Comparison of ENCODE assay signal across 8 cellular contexts in the genomic region with DNA sequence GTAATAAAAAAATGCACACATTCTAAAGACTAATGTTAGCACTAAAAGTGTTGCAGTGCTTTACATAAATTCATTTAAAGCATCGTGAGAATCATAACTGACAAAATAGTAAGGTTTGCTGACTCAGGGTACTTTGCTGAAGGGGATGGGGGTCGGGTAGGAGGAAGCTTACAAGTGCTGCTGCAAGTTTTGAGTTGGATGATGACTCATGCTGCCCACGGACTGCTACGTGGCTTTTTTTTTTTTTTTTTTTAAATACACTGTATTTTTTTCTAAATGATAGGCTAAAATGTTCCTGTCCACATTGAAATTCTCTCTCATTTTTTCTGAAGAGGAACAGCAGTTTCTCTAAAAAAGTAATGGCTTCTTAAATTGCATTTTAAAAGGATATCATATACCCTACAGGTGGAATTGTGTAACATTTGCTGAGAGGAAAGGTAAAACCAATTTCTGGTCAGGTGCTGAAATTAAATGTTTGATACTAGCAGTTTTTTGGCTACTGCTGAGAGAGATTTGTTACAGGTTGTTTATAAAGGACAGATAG. TPM values are rescaled to one million over a fixed set of nuclear protein-coding genes. Genes with fewer than 3 reads are reported as not detected.
DNase-seq lines count a peak whose midpoint lies in the region; ATAC-seq and TF ChIP-seq lines count a peak whose summit lies in the region.

No MANE protein-coding gene starts in this region.

- no peak overlapping the region for H2BK12ac ChIP-seq in H9 (ENCODE audit: insufficient read length, low read depth, low read length)

- H3K18ac ChIP-seq in H9 (ENCODE audit: insufficient read length, low read depth, low read length) = no peak overlapping the region

- TF ChIP-seq CTCF in BE2C (IDR thresholded peaks at IDR 0.05; ENCODE audit: low read depth, low read length) (no peak), H9 (conservative IDR thresholded peaks at IDR 0.05) (peak; percentile 35; the same call in 2 of the 3 replicates), gastroesophageal sphincter (IDR thresholded peaks at IDR 0.05) (no peak), psoas muscle (IDR thresholded peaks at IDR 0.05) (no peak), uterus (IDR thresholded peaks at IDR 0.05) (no peak)

- intact Hi-C loops in psoas muscle (cut with DNase I) (loop anchor here (5.0 to 10.0 kb wide), 2 partner anchors 54 to 56 kb away; no protein-coding TSS in a partner anchor), uterus (cut with DNase I; ENCODE audit: low total_unique reads) (no loop called here)

- H2BK120ac ChIP-seq in H9 (ENCODE audit: low read depth, low read length, poor library complexity, severe bottlenecking) = no peak overlapping the region

- H3K23me2 ChIP-seq in H9 (ENCODE audit: insufficient read length, low read depth, low read length, poor library complexity, severe bottlenecking) = peaks cover 6% of the 10 kb centered on the region

- H3K79me1 ChIP-seq in H9 (ENCODE audit: insufficient read depth, low read depth, low read length, poor library complexity, severe bottlenecking) = peaks cover 7% of the 10 kb centered on the region

- no peak for ATAC-seq in gastroesophageal sphincter
- peak in 2 of 4 donors; percentile 31 to 57 for ATAC-seq in psoas muscle
- ATAC-seq in HG02623 (IDR thresholded peaks at IDR 0.05; ENCODE audit: unreplicated experiment) = no peak

- H3K9me3 ChIP-seq in BE2C (no peaks in the 10 kb centered on the region), H9 (ENCODE audit: control insufficient read depth, low read depth, low read length) (no peaks in the 10 kb centered on the region), gastroesophageal sphincter (no peaks in the 10 kb centered on the region), psoas muscle (no peaks in the 10 kb centered on the region), uterus (no peaks in the 10 kb centered on the region)

- H3K27ac Mint-ChIP-seq in H9 = peak overlapping the region; percentile 22 to 66 (median 52); a peak in 4 of 7 replicates

- no peak overlapping the region for H3K56ac ChIP-seq in H9 (ENCODE audit: insufficient read length, low read depth, low read length)

- no peaks in the 10 kb centered on the region for H4K20me1 ChIP-seq in H9 (ENCODE audit: control insufficient read depth, insufficient read depth, insufficient read length)

- H3K27me3 ChIP-seq in BE2C = no peaks in the 10 kb centered on the region
- H3K27me3 ChIP-seq in H9 (ENCODE audit: insufficient read depth, low read length) = no peaks in the 10 kb centered on the region
- H3K27me3 ChIP-seq in gastroesophageal sphincter = no peaks in the 10 kb centered on the region
- H3K27me3 ChIP-seq in psoas muscle (ENCODE audit: insufficient read depth in 3 of 3, low read length in 2 of 3) = no peaks in the 10 kb centered on the region
- no peaks in the 10 kb centered on the region for H3K27me3 ChIP-seq in uterus

- WGBS in H9 (ENCODE audit: extremely low coverage, insufficient read length, low lambda C conversion rate) = no CpG with 5 or more reads among the region's 4 CpGs
- WGBS in gastroesophageal sphincter (ENCODE audit: low coverage in 1 of 2), 2 donors = 0 to 2% methylated on average over 4 of the region's 4 CpGs
- 0 to 1% (median 0%) methylated on average over 4 of the region's 4 CpGs for WGBS in psoas muscle, 3 donors

- peaks cover 1% of the 10 kb centered on the region; the same call in 1 of the 2 replicates for H3K27me3 Mint-ChIP-seq in H9 (ENCODE audit: low read depth)

- no peak overlapping the region for H3K14ac ChIP-seq in H9 (ENCODE audit: insufficient read depth, low read length)

- H3K4ac ChIP-seq in H9 (ENCODE audit: low read depth, low read length) = no peak overlapping the region

- H2AK5ac ChIP-seq in H9 (ENCODE audit: insufficient read length, low read length) = no peak overlapping the region

- peak overlapping the region; percentile 99 for H3K4me2 ChIP-seq in H9 (ENCODE audit: insufficient read depth, insufficient read length, low read length)

- DNase-seq in BE2C (peak; percentile 47), H9 (no peak), RPMI7951 (ENCODE audit: low read depth) (peak; percentile 94), psoas muscle (no peak), uterus (peak in 1 of 2 donors; percentile 70)
- peak; percentile 39 for DNase-seq in activated effector memory CD4-positive, alpha-beta T cell treated with Interleukin-2 at 50 U/mL for 16 hours

- H3K27ac ChIP-seq in H9 (ENCODE audit: insufficient read length, low read depth, low read length) (no peak overlapping the region), gastroesophageal sphincter (peak overlapping the region; percentile 96 to 99 (median 98)), psoas muscle (peak overlapping the region; percentile 83), uterus (peak overlapping the region; percentile 93 to 99)

- H2BK15ac ChIP-seq in H9 (ENCODE audit: low read depth, low read length) = no peak overlapping the region

- peak overlapping the region; percentile 99 for H3K4me3 ChIP-seq in BE2C (ENCODE audit: low read depth, low read length)
- H3K4me3 ChIP-seq in gastroesophageal sphincter = peak overlapping the region in 1 of 2 donors; percentile 76
- peak overlapping the region; percentile 65 for H3K4me3 ChIP-seq in psoas muscle
- H3K4me3 ChIP-seq in uterus = peak overlapping the region; percentile 47 to 63

- H3K23ac ChIP-seq in H9 (ENCODE audit: insufficient read length, low read depth, low read length) = no peak overlapping the region

- H3K9me3 Mint-ChIP-seq in H9 = peaks cover 4 to 5% of the 10 kb centered on the region in 2 experiments; a peak in 2 of 5 replicates

- H3T11ph ChIP-seq in H9 (ENCODE audit: low read length) = no peak overlapping the region

- peak overlapping the region; percentile 80 to 89 for H3K4me3 Mint-ChIP-seq in H9

- H4K91ac ChIP-seq in H9 (ENCODE audit: insufficient read length, low read depth, low read length) = no peak overlapping the region

- peak overlapping the region; percentile 55 for H3K9ac ChIP-seq in H9 (ENCODE audit: extremely low read depth, insufficient read length, low read length)

- TF ChIP-seq POLR2A in gastroesophageal sphincter (IDR thresholded peaks at IDR 0.05) (no peak), uterus (IDR thresholded peaks at IDR 0.05) (no peak)

- no peak overlapping the region for H4K8ac ChIP-seq in H9 (replicated peaks; ENCODE audit: insufficient read length, low read depth, low read length)

- no peaks in the 10 kb centered on the region for H3K4me1 ChIP-seq in BE2C
- no peaks in the 10 kb centered on the region; the same call in 1 of the 2 replicates for H3K4me1 ChIP-seq in H9 (ENCODE audit: insufficient read depth, low read length)
- H3K4me1 ChIP-seq in gastroesophageal sphincter = peaks cover 0 to 41% (median 8%) of the 10 kb centered on the region in 3 donors
- peaks cover 37% of the 10 kb centered on the region for H3K4me1 ChIP-seq in psoas muscle
- H3K4me1 ChIP-seq in uterus = peaks cover 0 to 5% of the 10 kb centered on the region in 2 donors

- H3K4me1 Mint-ChIP-seq in H9 = peaks cover 38 to 53% of the 10 kb centered on the region in 2 experiments

- no peak for TF ChIP-seq EP300 in gastroesophageal sphincter (IDR thresholded peaks at IDR 0.05)

- H2AFZ ChIP-seq in H9 (ENCODE audit: low read length) = no peak overlapping the region

- H3K36me3 ChIP-seq in BE2C (no peaks in the 10 kb centered on the region; the same call in 1 of the 2 replicates), gastroesophageal sphincter (no peaks in the 10 kb centered on the region), psoas muscle (ENCODE audit: insufficient read depth in 1 of 2, low read depth in 1 of 2) (no peaks in the 10 kb centered on the region), uterus (no peaks in the 10 kb centered on the region)

- H2BK5ac ChIP-seq in H9 (ENCODE audit: insufficient read length, low read length) = no peak overlapping the region

- no peak overlapping the region for H2BK20ac ChIP-seq in H9 (ENCODE audit: low read depth, low read length, poor library complexity, severe bottlenecking)

- peaks cover 0 to 13% (median 0%) of the 10 kb centered on the region in 3 experiments; a peak in 4 of 7 replicates for H3K36me3 Mint-ChIP-seq in H9 (ENCODE audit: insufficient read depth in 1 of 3, low read depth in 3 of 3)

- peaks cover 37% of the 10 kb centered on the region; the same call in 1 of the 2 replicates for H3K79me2 ChIP-seq in H9 (ENCODE audit: insufficient read depth, low read length)

- no peak overlapping the region for H4K5ac ChIP-seq in H9 (ENCODE audit: insufficient read length, low read depth, low read length)

RNA-seq across cellular contexts. Expression of a gene that starts 2.2 kb away (rescaled TPM):
- polyA plus RNA-seq in BE2C (2012; ENCODE audit: insufficient read depth, insufficient read length, low read depth) = 25.0 TPM
- 88.6 and 94.1 TPM in 2 replicates for total RNA-seq in H9 (2021)
- 73.9 and 85.9 TPM in 2 replicates for total RNA-seq in RPMI7951 (2014; rRNA removed; shearing (Covaris generic))
- total RNA-seq in gastroesophageal sphincter = 10 to 100 TPM; 17.5 to 22.5 (median 20.7) TPM
- 10 to 100 TPM; 29.4 to 58.5 (median 47.7) TPM for total RNA-seq in psoas muscle
- 10 to 100 TPM; 21.1 to 62.7 (median 48.5) TPM for polyA plus RNA-seq in psoas muscle
- 10 to 100 TPM; 11.5 to 47.1 (median 30.0) TPM for total RNA-seq in uterus

RNA-seq across cellular contexts. Expression of a gene that starts 49.6 kb away (rescaled TPM):
- 42.1 TPM for polyA plus RNA-seq in BE2C (2012; ENCODE audit: insufficient read depth, insufficient read length, low read depth)
- 28.4 and 30.3 TPM in 2 replicates for total RNA-seq in H9 (2021)
- 46.2 and 60.0 TPM in 2 replicates for total RNA-seq in RPMI7951 (2014; rRNA removed; shearing (Covaris generic))
- total RNA-seq in gastroesophageal sphincter = 10 to 100 TPM; 11.7 to 15.7 (median 13.2) TPM
- 10 to 100 TPM in 1 of 4 donors, 1 to 10 TPM in 3; 6.2 to 10.2 (median 7.1) TPM for total RNA-seq in psoas muscle
- 10 to 100 TPM in 2 of 3 donors, 1 to 10 TPM in 1; 7.1 to 18.6 (median 16.3) TPM for polyA plus RNA-seq in psoas muscle
- total RNA-seq in uterus = 10 to 100 TPM in 3 of 4 donors, 1 to 10 TPM in 1; 8.6 to 45.3 (median 27.8) TPM

Comparison
In these comparisons a context has a peak if more than half of its experiments do, and no peak if none do; other contexts are left out.
1. DNase-seq: peak in BE2C (single experiment), RPMI7951 (single experiment) and activated effector memory CD4-positive, alpha-beta T cell treated with Interleukin-2 at 50 U/mL for 16 hours (single experiment); none in H9 (single experiment) and psoas muscle (0 of 2).